In the genomic region with DNA sequence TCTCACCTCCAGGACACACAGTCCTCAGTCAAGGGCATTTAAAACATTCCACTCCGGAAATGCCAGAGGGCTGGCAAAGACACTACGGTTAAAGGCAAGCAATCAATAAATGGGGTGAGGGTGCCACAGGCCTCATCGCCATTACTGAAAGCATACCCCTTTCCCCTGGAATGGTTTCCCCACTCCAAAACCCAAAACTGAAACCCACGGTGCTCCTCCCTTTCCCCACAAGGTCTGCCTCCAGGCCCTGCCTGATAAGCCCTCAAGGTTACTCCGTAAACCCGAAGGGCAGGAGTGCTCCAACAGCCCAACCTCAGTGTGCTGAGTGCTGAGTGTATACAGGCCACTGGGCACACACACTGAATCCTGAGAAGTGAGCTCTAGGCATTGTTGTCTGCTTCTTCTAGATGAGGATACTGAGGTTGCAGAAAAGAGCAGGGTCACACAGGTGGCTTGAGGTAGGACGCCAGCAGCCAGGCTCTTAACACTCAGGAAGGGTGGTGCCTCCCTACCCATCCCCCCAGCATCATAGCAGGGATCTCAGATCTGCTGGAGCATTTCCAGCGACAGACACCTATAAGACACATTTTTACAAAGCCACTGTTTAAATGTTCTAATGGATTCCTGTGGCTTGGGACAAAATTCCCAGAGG, we compare ENCODE assay signal across 2 cellular contexts.
A peak's percentile ranks its signal among the peaks of the same experiment; 100 is the strongest.
TF ChIP-seq lines count a peak whose summit lies in the region.

No MANE protein-coding gene starts in this region.

TF ChIP-seq in K562, 482 proteins besides CTCF, POLR2A, EP300 and RAD21 (continued from another document and continues in another):
- TF ChIP-seq CTCFL (IDR thresholded peaks at IDR 0.05; ENCODE audit: borderline replicate concordance, insufficient read depth, low read depth, low read length, poor library complexity, severe bottlenecking) (no peak), KDM2B (CRISPR knock-in tag; IDR thresholded peaks at IDR 0.05) (no peak), ERF (CRISPR knock-in tag; IDR thresholded peaks at IDR 0.05) (no peak), CEBPZ (IDR thresholded peaks at IDR 0.05; ENCODE audit: borderline replicate concordance, low read depth, low read length) (no peak), SNRNP70 (optimal IDR thresholded peaks at IDR 0.05; ENCODE audit: low read depth, low read length) (no peak), POLR2AphosphoS2 (IDR thresholded peaks at IDR 0.05; ENCODE audit: low read length) (no peak), ZNF184 (CRISPR knock-in tag; IDR thresholded peaks at IDR 0.05) (no peak), RBM17 (IDR thresholded peaks at IDR 0.05; ENCODE audit: borderline replicate concordance, low read depth, low read length) (no peak), ZNF77 (CRISPR knock-in tag; IDR thresholded peaks at IDR 0.05) (no peak), ZBTB9 (CRISPR knock-in tag; IDR thresholded peaks at IDR 0.05) (no peak), SIX5 (IDR thresholded peaks at IDR 0.05; ENCODE audit: borderline replicate concordance in 1 of 2, insufficient read depth in 1 of 2, low read depth in 1 of 2, low read length in 2 of 2) (no peak), ZSCAN32 (CRISPR knock-in tag; IDR thresholded peaks at IDR 0.05) (no peak), PURB (CRISPR knock-in tag; IDR thresholded peaks at IDR 0.05; ENCODE audit: low read depth) (no peak), TCF7L2 (IDR thresholded peaks at IDR 0.05; ENCODE audit: low read depth, low read length) (no peak), SPI1 (IDR thresholded peaks at IDR 0.05; ENCODE audit: borderline replicate concordance, low read depth, low read length) (no peak), HDAC8 (tag; IDR thresholded peaks at IDR 0.05) (no peak), BACH1 (tag; IDR thresholded peaks at IDR 0.05) (no peak), POLR3G (IDR thresholded peaks at IDR 0.05; ENCODE audit: extremely low read depth, insufficient read length, insufficient replicate concordance) (no peak), NFIX (CRISPR knock-in tag; IDR thresholded peaks at IDR 0.05; ENCODE audit: low read depth) (no peak), SMARCB1 (IDR thresholded peaks at IDR 0.05; ENCODE audit: insufficient read length, low read depth) (no peak), NCOA1 (IDR thresholded peaks at IDR 0.05; ENCODE audit: low read depth) (peak; percentile 35; the same call in 1 of the 2 replicates)
- TF ChIP-seq, protein P1, sequence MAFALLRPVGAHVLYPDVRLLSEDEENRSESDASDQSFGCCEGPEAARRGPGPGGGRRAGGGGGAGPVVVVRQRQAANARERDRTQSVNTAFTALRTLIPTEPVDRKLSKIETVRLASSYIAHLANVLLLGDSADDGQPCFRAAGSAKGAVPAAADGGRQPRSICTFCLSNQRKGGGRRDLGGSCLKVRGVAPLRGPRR (CRISPR knock-in tag; IDR thresholded peaks at IDR 0.05), result no peak
- TF ChIP-seq, protein P2, sequence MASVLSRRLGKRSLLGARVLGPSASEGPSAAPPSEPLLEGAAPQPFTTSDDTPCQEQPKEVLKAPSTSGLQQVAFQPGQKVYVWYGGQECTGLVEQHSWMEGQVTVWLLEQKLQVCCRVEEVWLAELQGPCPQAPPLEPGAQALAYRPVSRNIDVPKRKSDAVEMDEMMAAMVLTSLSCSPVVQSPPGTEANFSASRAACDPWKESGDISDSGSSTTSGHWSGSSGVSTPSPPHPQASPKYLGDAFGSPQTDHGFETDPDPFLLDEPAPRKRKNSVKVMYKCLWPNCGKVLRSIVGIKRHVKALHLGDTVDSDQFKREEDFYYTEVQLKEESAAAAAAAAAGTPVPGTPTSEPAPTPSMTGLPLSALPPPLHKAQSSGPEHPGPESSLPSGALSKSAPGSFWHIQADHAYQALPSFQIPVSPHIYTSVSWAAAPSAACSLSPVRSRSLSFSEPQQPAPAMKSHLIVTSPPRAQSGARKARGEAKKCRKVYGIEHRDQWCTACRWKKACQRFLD (CRISPR knock-in tag; IDR thresholded peaks at IDR 0.05), result peak; percentile 84

TF ChIP-seq in SK-N-SH treated with all-trans-retinoic acid at 6 μM for 48 hours, 23 proteins besides CTCF, POLR2A, EP300 and RAD21 (continued from another document):
- no peak for TF ChIP-seq POU6F1 (CRISPR knock-in tag; IDR thresholded peaks at IDR 0.05; ENCODE audit: borderline replicate concordance, low read depth)
- TF ChIP-seq ARNTL (CRISPR knock-in tag; IDR thresholded peaks at IDR 0.05; ENCODE audit: borderline replicate concordance, low read depth), result no peak
- TF ChIP-seq RARB (CRISPR knock-in tag; IDR thresholded peaks at IDR 0.05), result no peak
- no peak for TF ChIP-seq GLIS3 (CRISPR knock-in tag; IDR thresholded peaks at IDR 0.05)
- no peak for TF ChIP-seq ZFP3 (CRISPR knock-in tag; IDR thresholded peaks at IDR 0.05)
- TF ChIP-seq SNAI2 (CRISPR knock-in tag; IDR thresholded peaks at IDR 0.05), result no peak
- TF ChIP-seq PATZ1 (CRISPR knock-in tag; IDR thresholded peaks at IDR 0.05; ENCODE audit: borderline replicate concordance), result no peak
- no peak for TF ChIP-seq ZNF565 (CRISPR knock-in tag; conservative IDR thresholded peaks at IDR 0.05; ENCODE audit: low read depth)
- no peak for TF ChIP-seq TSHZ2 (CRISPR knock-in tag; IDR thresholded peaks at IDR 0.05)
